In genomic region chr19:51158474-51159129, GRCh38 we compare ENCODE assay signal across 8 cellular contexts. TPM values are rescaled to one million over a fixed set of nuclear protein-coding genes. Genes with fewer than 3 reads are reported as not detected.
DNase-seq lines count a peak whose midpoint lies in the region; ATAC-seq and TF ChIP-seq lines count a peak whose summit lies in the region.

No MANE protein-coding gene starts in this region.

- no peaks in the 10 kb centered on the region for H4K20me1 ChIP-seq in neural progenitor cell (ENCODE audit: low read depth)

- DNase-seq in NCI-H2196 (lab: John Stamatoyannopoulos, UW; ENCODE audit: unreplicated experiment) (peak; percentile 40), NCI-H2196 treated with DMSO at 0.1 percent for 48 hours (lab: John Stamatoyannopoulos, UW; ENCODE audit: unreplicated experiment) (no peak), NOMO-1 (lab: John Stamatoyannopoulos, UW; ENCODE audit: unreplicated experiment in 2 of 2) (peak; percentile 38 to 46), esophagus squamous epithelium (lab: John Stamatoyannopoulos, UW) (no peak), neural progenitor cell (ENCODE audit: low spot score) (peak; percentile 69), uterus (no peak)
- DNase-seq in activated CD8-positive, alpha-beta memory T cell treated with anti-CD3 and anti-CD28 coated beads, Interleukin-2, amount 10 ng/mL, durations not matched to agents 7 days and 5 days, result peak; percentile 89

- H2AFZ ChIP-seq in neural progenitor cell (replicated peaks), result no peak overlapping the region

- peaks cover 48% of the 10 kb centered on the region for H3K27me3 Mint-ChIP-seq in activated CD8-positive, alpha-beta memory T cell treated with anti-CD3 and anti-CD28 coated beads, Interleukin-2, amount 10 ng/mL, durations not matched to agents 7 days and 5 days
- peaks cover 2% of the 10 kb centered on the region for H3K27me3 Mint-ChIP-seq in neural progenitor cell (ENCODE audit: insufficient read depth, low read depth)

- no peaks in the 10 kb centered on the region for H3K36me3 ChIP-seq in esophagus squamous epithelium
- no peaks in the 10 kb centered on the region for H3K36me3 ChIP-seq in neural progenitor cell
- no peaks in the 10 kb centered on the region for H3K36me3 ChIP-seq in uterus

- H3K9ac ChIP-seq in neural progenitor cell, result no peak overlapping the region

- intact Hi-C loops in esophagus squamous epithelium (cut with DNase I) (no loop called here), uterus (cut with DNase I; ENCODE audit: low total_unique reads) (loop anchor here (10.0 kb wide), 1 partner anchor 134 kb away; the partner anchor contains the start of gene KLK11)

- H3K4me3 Mint-ChIP-seq in activated CD8-positive, alpha-beta memory T cell treated with anti-CD3 and anti-CD28 coated beads, Interleukin-2, amount 10 ng/mL, durations not matched to agents 7 days and 5 days, result no peak overlapping the region
- peak overlapping the region; percentile 57 for H3K4me3 Mint-ChIP-seq in neural progenitor cell

- H3K4me3 ChIP-seq in esophagus squamous epithelium (no peak overlapping the region), neural progenitor cell (no peak overlapping the region), uterus (no peak overlapping the region)

- H3K27me3 ChIP-seq in esophagus squamous epithelium, result peaks cover 0 to 21% (median 0%) of the 10 kb centered on the region in 4 donors
- H3K27me3 ChIP-seq in neural progenitor cell, result no peaks in the 10 kb centered on the region
- H3K27me3 ChIP-seq in uterus, result no peaks in the 10 kb centered on the region

- H3K9me3 ChIP-seq in esophagus squamous epithelium (no peaks in the 10 kb centered on the region), neural progenitor cell (ENCODE audit: low read depth) (no peaks in the 10 kb centered on the region), uterus (no peaks in the 10 kb centered on the region)

- H3K4me2 ChIP-seq in neural progenitor cell, result no peak overlapping the region

- H3K27ac ChIP-seq in esophagus squamous epithelium (no peak overlapping the region), neural progenitor cell (no peak overlapping the region), uterus (no peak overlapping the region)

- peaks cover 40% of the 10 kb centered on the region for H3K4me1 Mint-ChIP-seq in activated CD8-positive, alpha-beta memory T cell treated with anti-CD3 and anti-CD28 coated beads, Interleukin-2, amount 10 ng/mL, durations not matched to agents 7 days and 5 days
- peaks cover 20% of the 10 kb centered on the region for H3K4me1 Mint-ChIP-seq in neural progenitor cell

- H3K27ac Mint-ChIP-seq in activated CD8-positive, alpha-beta memory T cell treated with anti-CD3 and anti-CD28 coated beads, Interleukin-2, amount 10 ng/mL, durations not matched to agents 7 days and 5 days, result peak overlapping the region; percentile 53
- H3K27ac Mint-ChIP-seq in neural progenitor cell, result no peak overlapping the region

- H3K36me3 Mint-ChIP-seq in activated CD8-positive, alpha-beta memory T cell treated with anti-CD3 and anti-CD28 coated beads, Interleukin-2, amount 10 ng/mL, durations not matched to agents 7 days and 5 days, result no peaks in the 10 kb centered on the region
- no peaks in the 10 kb centered on the region for H3K36me3 Mint-ChIP-seq in neural progenitor cell

- no peaks in the 10 kb centered on the region for H3K9me3 Mint-ChIP-seq in activated CD8-positive, alpha-beta memory T cell treated with anti-CD3 and anti-CD28 coated beads, Interleukin-2, amount 10 ng/mL, durations not matched to agents 7 days and 5 days (ENCODE audit: low read depth)
- H3K9me3 Mint-ChIP-seq in neural progenitor cell, result no peaks in the 10 kb centered on the region

- WGBS in esophagus squamous epithelium, 2 donors, result 6 to 22% methylated on average over 6 to 7 of the region's 7 CpGs

- peak; percentile 87 for ATAC-seq in activated CD8-positive, alpha-beta memory T cell treated with anti-CD3 and anti-CD28 coated beads, Interleukin-2, amount 10 ng/mL, durations not matched to agents 7 days and 5 days
- no peak for ATAC-seq in HG03045 (IDR thresholded peaks at IDR 0.05; ENCODE audit: unreplicated experiment)

- H3K4me1 ChIP-seq in esophagus squamous epithelium, result peaks cover 0 to 25% (median 9%) of the 10 kb centered on the region in 3 donors
- no peaks in the 10 kb centered on the region for H3K4me1 ChIP-seq in neural progenitor cell
- no peaks in the 10 kb centered on the region for H3K4me1 ChIP-seq in uterus

- H3F3A ChIP-seq in neural progenitor cell (ENCODE audit: low read depth), result no peaks in the 10 kb centered on the region

- no peak for TF ChIP-seq POLR2A in esophagus squamous epithelium (IDR thresholded peaks at IDR 0.05)
- TF ChIP-seq POLR2A in uterus (IDR thresholded peaks at IDR 0.05), result no peak

- peak; percentile 55 to 79 (median 61) for TF ChIP-seq CTCF in esophagus squamous epithelium (IDR thresholded peaks at IDR 0.05)
- peak; percentile 65 for TF ChIP-seq CTCF in neural progenitor cell (IDR thresholded peaks at IDR 0.05)
- TF ChIP-seq CTCF in uterus (IDR thresholded peaks at IDR 0.05), result peak in 3 of 4 experiments; percentile 3 to 26 (median 10)

- H3K79me2 ChIP-seq in neural progenitor cell (ENCODE audit: low read depth), result no peaks in the 10 kb centered on the region

- CTCF ChIA-PET in activated CD8-positive, alpha-beta memory T cell treated with anti-CD3 and anti-CD28 coated beads, Interleukin-2, amount 10 ng/mL, durations not matched to agents 7 days and 5 days (lab: Charles Lee), result interaction anchor here (0.5 to 9.9 kb wide), 31 partner anchors 9 to 316 kb away, joined by 3 to 204 read pairs (median 5); partner anchors contain the start of genes CTU1 and SIGLECL1

RNA-seq across cellular contexts. Expression of gene SIGLEC7, which starts 16.5 kb away (rescaled TPM):
- total RNA-seq in activated CD8-positive, alpha-beta memory T cell treated with anti-CD3 and anti-CD28 coated beads, Interleukin-2, amount 10 ng/mL, durations not matched to agents 7 days and 5 days, result not detected
- total RNA-seq in esophagus squamous epithelium, result 1 to 10 TPM in 1 of 4 donors, under 1 TPM in 2, not detected in 1; 0.13 to 3.8 (median 0.32) TPM
- not detected in 2 replicates for total RNA-seq in neural progenitor cell (ENCODE audit: low replicate concordance)
- total RNA-seq in uterus, result under 1 TPM in 2 of 4 donors, not detected in 2; 0.14 to 0.59 TPM

RNA-seq across cellular contexts. Expression of gene SIGLEC9, which starts 33.9 kb away (rescaled TPM):
- total RNA-seq in activated CD8-positive, alpha-beta memory T cell treated with anti-CD3 and anti-CD28 coated beads, Interleukin-2, amount 10 ng/mL, durations not matched to agents 7 days and 5 days, result under 1 TPM in 1 of 2 experiments, not detected in 1; 0.26 TPM
- total RNA-seq in esophagus squamous epithelium (1 to 10 TPM in 3 of 4 donors, under 1 TPM in 1; 0.49 to 4.4 (median 2.4) TPM), neural progenitor cell (ENCODE audit: low replicate concordance) (not detected in 2 replicates), uterus (1 to 10 TPM in 3 of 4 donors, under 1 TPM in 1; 0.51 to 2.6 (median 1.7) TPM)

RNA-seq across cellular contexts. Expression of gene CTU1, which starts 50.4 kb away (rescaled TPM):
- 10 to 100 TPM in 1 of 2 experiments, 1 to 10 TPM in 1; 9.5 to 10.9 TPM for total RNA-seq in activated CD8-positive, alpha-beta memory T cell treated with anti-CD3 and anti-CD28 coated beads, Interleukin-2, amount 10 ng/mL, durations not matched to agents 7 days and 5 days
- total RNA-seq in esophagus squamous epithelium (10 to 100 TPM; 10.8 to 18.6 (median 13.5) TPM), neural progenitor cell (ENCODE audit: low replicate concordance) (0.24 and 5.6 TPM in 2 replicates), uterus (10 to 100 TPM in 1 of 4 donors, 1 to 10 TPM in 2, not detected in 1; 7.8 to 27.7 (median 8.4) TPM)

Comparison
In these comparisons a context has a peak if more than half of its experiments do, and no peak if none do; other contexts are left out.
1. DNase-seq: peak in NCI-H2196 (single experiment), NOMO-1 (2 of 2), activated CD8-positive, alpha-beta memory T cell treated with anti-CD3 and anti-CD28 coated beads, Interleukin-2, amount 10 ng/mL, durations not matched to agents 7 days and 5 days (single experiment) and neural progenitor cell (single experiment); none in NCI-H2196 treated with DMSO at 0.1 percent for 48 hours (single experiment), esophagus squamous epithelium (single experiment) and uterus (0 of 2).
2. CTCF ChIP-seq: peak in every context shown above with its lines; median percentile 65 in neural progenitor cell; 61 in esophagus squamous epithelium; 10 in uterus.